2 cellular contexts compared by ENCODE assay signal in genomic region chr1:86940599-86940998, GRCh38.
A peak's percentile ranks its signal among the peaks of the same experiment; 100 is the strongest.
TF ChIP-seq lines count a peak whose summit lies in the region.

No MANE protein-coding gene starts in this region.

TF ChIP-seq in HepG2, 621 proteins besides CTCF, POLR2A, EP300 and RAD21:
- no peak for TF ChIP-seq MTF2 (CRISPR knock-in tag; IDR thresholded peaks at IDR 0.05; ENCODE audit: borderline replicate concordance)
- TF ChIP-seq CEBPZ (IDR thresholded peaks at IDR 0.05; ENCODE audit: low read length): no peak
- no peak for TF ChIP-seq ZBTB7B (CRISPR knock-in tag; IDR thresholded peaks at IDR 0.05)
- no peak for TF ChIP-seq HDAC1 (CRISPR knock-in tag; IDR thresholded peaks at IDR 0.05)
- peak; percentile 68 for TF ChIP-seq ZNF121 (CRISPR knock-in tag; IDR thresholded peaks at IDR 0.05)

TF ChIP-seq in WTC11, 78 proteins besides CTCF, POLR2A, EP300 and RAD21:
- TF ChIP-seq GABPB1 (CRISPR knock-in tag; IDR thresholded peaks at IDR 0.05) (no peak), EMX1 (CRISPR knock-in tag; IDR thresholded peaks at IDR 0.05) (no peak), ZNF121 (CRISPR knock-in tag; IDR thresholded peaks at IDR 0.05) (peak; percentile 89), RORB (CRISPR knock-in tag; IDR thresholded peaks at IDR 0.05) (no peak)
TF ChIP-seq in WTC11: peak in this region for 1.
